In the genomic region with DNA sequence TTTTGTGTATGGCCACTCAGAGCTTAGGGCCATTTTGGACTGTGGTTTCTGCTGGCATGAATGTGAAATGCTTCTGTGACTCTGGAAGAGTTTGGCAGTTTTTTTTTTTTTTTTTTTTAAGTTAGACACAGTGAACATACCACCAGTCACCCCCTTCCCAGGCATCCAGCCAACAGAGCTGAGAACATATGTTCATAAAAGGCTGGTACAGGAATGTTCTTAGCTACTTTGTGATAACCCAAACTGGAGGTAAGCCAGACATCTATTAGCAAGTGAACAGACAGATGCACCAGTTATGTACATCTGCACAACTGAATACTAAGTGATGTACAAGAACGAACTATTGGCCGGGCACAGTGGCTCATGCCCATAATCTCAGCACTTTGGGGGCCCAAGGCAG, we compare ENCODE assay signal across 11 cellular contexts.
A peak's percentile ranks its signal among the peaks of the same experiment; 100 is the strongest.
DNase-seq lines count a peak whose midpoint lies in the region; ATAC-seq and TF ChIP-seq lines count a peak whose summit lies in the region.
"Had no signal": no experiment of that assay in that cellular context is flagged by ENCODE, and none has a peak within 500 bp of the region (broad histone marks: within the 10 kb centered on the region; RNA-seq: fewer than 3 reads in every experiment).

No MANE protein-coding gene starts in this region.

- peak; percentile 30 for DNase-seq in G401 (ENCODE audit: low spot score)
- peak; percentile 44 to 80 for DNase-seq in NCI-H524 (lab: John Stamatoyannopoulos, UW)
- DNase-seq in fibroblast of gingiva (ENCODE audit: low read depth) = peak; percentile 83
- peak; percentile 30 for DNase-seq in pulmonary artery endothelial cell (ENCODE audit: low read depth, low spot score)
- no peak for DNase-seq in GM13977 (ENCODE audit: low spot score)
- DNase-seq in substantia nigra (lab: John Stamatoyannopoulos, UW) = no peak
- DNase-seq in mucosa of descending colon = no peak
- DNase-seq in suprapubic skin (ENCODE audit: low spot score in 2 of 2) = no peak
- DNase-seq: activated CD8-positive, alpha-beta T cell treated with anti-CD3 and anti-CD28 coated beads for 36 hours; NCI-H345; stimulated activated naive CD4-positive, alpha-beta T cell treated with Interleukin-2 at 50 U/mL for 16 hours had no signal

- H3K27ac ChIP-seq in substantia nigra (ENCODE audit: low read depth, low read length, poor library complexity, severe bottlenecking) (no peak overlapping the region), suprapubic skin (no peak overlapping the region)

- no peaks in the 10 kb centered on the region for H3K4me1 ChIP-seq in mucosa of descending colon (ENCODE audit: low read depth)
- H3K4me1 ChIP-seq in suprapubic skin = no peaks in the 10 kb centered on the region

- in situ Hi-C loops in G401 (cut with HindIII; ENCODE audit: low sequenced_read_pairs) = no loop called here
- in situ Hi-C loops in GM13977 (cut with MboI; ENCODE audit: low pct_unique_long_range_greater_than_20kb, low sequenced_read_pairs, unreplicated experiment) = no loop called here

- TF ChIP-seq EP300 in suprapubic skin (IDR thresholded peaks at IDR 0.05) = no peak

- H3K36me3 ChIP-seq in mucosa of descending colon (ENCODE audit: low read depth) = no peaks in the 10 kb centered on the region
- H3K36me3 ChIP-seq in suprapubic skin = peaks cover 70% of the 10 kb centered on the region

- 83% methylated on average over 2 of the region's 2 CpGs for WGBS in suprapubic skin

- TF ChIP-seq POLR2A in suprapubic skin (IDR thresholded peaks at IDR 0.05) = no peak

- H3K4me3 ChIP-seq in mucosa of descending colon (no peak overlapping the region), suprapubic skin (no peak overlapping the region)

- H3K27me3 ChIP-seq in suprapubic skin = no peaks in the 10 kb centered on the region

- intact Hi-C loops in mucosa of descending colon (cut with DNase I, micrococcal nuclease) = no loop called here

- no peak for ATAC-seq in mucosa of descending colon
- ATAC-seq: activated CD8-positive, alpha-beta T cell treated with anti-CD3 and anti-CD28 coated beads for 36 hours had no signal

- no peak for TF ChIP-seq CTCF in GM13977 (IDR thresholded peaks at IDR 0.05; ENCODE audit: extremely low read depth, insufficient read depth, missing control alignments)
- TF ChIP-seq CTCF in mucosa of descending colon (IDR thresholded peaks at IDR 0.05) = no peak
- TF ChIP-seq CTCF in suprapubic skin (IDR thresholded peaks at IDR 0.05) = no peak

- H3K9me3 ChIP-seq in mucosa of descending colon = no peaks in the 10 kb centered on the region
- H3K9me3 ChIP-seq in suprapubic skin = no peaks in the 10 kb centered on the region

Comparison
In these comparisons a context has a peak if more than half of its experiments do, and no peak if none do; other contexts are left out.
1. DNase-seq: peak in G401 (single experiment), NCI-H524 (2 of 2), fibroblast of gingiva (single experiment) and pulmonary artery endothelial cell (single experiment); none in GM13977 (single experiment), substantia nigra (0 of 49), mucosa of descending colon (0 of 3) and suprapubic skin (0 of 2).